ENCODE assay signal across 8 cellular contexts in the genomic region with DNA sequence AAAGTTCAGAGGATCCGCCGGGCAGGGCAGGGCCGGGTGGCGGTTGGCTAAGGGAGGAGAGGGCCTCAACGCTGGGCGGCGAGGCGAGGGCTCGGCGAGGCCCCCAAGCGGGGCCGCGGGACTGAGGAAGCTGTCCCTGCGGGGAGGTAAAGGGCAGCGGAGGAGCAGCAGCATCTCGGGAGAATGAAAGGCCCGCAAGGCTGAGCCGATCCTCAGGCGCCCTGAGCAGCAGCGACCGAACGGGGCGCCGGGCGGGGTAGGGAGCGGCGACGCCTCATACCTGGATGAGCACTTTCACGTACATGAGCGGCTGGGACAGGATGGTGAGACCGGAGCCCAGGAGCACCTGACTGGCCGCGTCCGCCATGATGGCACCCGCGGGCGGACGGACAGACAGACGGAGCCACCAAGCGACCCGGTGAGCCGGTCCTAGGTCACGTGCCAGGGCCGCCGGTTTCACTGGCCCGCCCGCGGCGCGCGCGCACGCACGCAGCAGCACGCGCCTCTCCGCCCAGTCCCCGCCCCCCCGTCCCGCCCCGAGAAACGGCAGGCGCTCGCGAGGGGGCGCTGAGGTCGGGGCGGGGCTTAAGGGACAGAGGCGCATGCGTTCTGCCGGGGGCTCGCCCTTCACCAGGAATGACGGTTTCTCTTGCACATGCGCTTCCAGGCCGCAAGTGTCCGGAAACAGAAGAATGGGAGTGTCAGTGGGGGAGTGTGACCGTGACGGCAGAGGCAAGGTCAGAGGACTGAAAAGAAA. TPM values are rescaled to one million over a fixed set of nuclear protein-coding genes. Genes with fewer than 3 reads are reported as not detected.
DNase-seq lines count a peak whose midpoint lies in the region; ATAC-seq and TF ChIP-seq lines count a peak whose summit lies in the region.

TSS of gene MTCH2 (minus strand) at position 461 of the 757 bp plus-strand sequence. CDS start at position 367, 94 bp downstream.

- peaks cover 18% of the 10 kb centered on the region for H3K36me3 Mint-ChIP-seq in activated T-helper 1 cell treated with anti-CD3 and anti-CD28 coated beads, Interleukin-12 subunit alpha, Interleukin-12 subunit beta, Interleukin-2, Interleukin-4 antibody, amounts not matched to agents 30 ng/mL and 10 ng/mL and 1 ng/mL, durations not matched to agents 14 hours and 24 hours and 36 hours (ENCODE audit: low read depth)
- H3K36me3 Mint-ChIP-seq in naive thymus-derived CD4-positive, alpha-beta T cell: peaks cover 6 to 18% (median 11%) of the 10 kb centered on the region in 5 donors
- peaks cover 3 to 10% of the 10 kb centered on the region in 2 donors for H3K36me3 Mint-ChIP-seq in stimulated activated naive B cell treated with anti-CD40 and anti-IgM and Interleukin-4, amounts not matched to agents 10 μg/mL and 1 μg/mL and 100 μg/mL, for 72 hours

- H3K9me2 ChIP-seq in GM23248 (ENCODE audit: insufficient read depth): no peaks in the 10 kb centered on the region

- peaks cover 30% of the 10 kb centered on the region for H3K4me1 Mint-ChIP-seq in activated T-helper 1 cell treated with anti-CD3 and anti-CD28 coated beads, Interleukin-12 subunit alpha, Interleukin-12 subunit beta, Interleukin-2, Interleukin-4 antibody, amounts not matched to agents 30 ng/mL and 10 ng/mL and 1 ng/mL, durations not matched to agents 14 hours and 24 hours and 36 hours (ENCODE audit: low read depth)
- H3K4me1 Mint-ChIP-seq in naive thymus-derived CD4-positive, alpha-beta T cell: peaks cover 17 to 32% (median 25%) of the 10 kb centered on the region in 7 donors
- peaks cover 8 to 15% of the 10 kb centered on the region in 2 donors for H3K4me1 Mint-ChIP-seq in stimulated activated naive B cell treated with anti-CD40 and anti-IgM and Interleukin-4, amounts not matched to agents 10 μg/mL and 1 μg/mL and 100 μg/mL, for 72 hours

- peak within 1 kb of the TSS; percentile 88 for H2AFZ ChIP-seq in DND-41 (ENCODE audit: low read depth, low read length)
- H2AFZ ChIP-seq in GM23248: peak within 1 kb of the TSS; percentile 98

- WGBS in GM23248 (ENCODE audit: low coverage in 1 of 2, low lambda C conversion rate in 2 of 2, missing lambda C conversion rate in 2 of 2), 2 experiments: 1 to 4% methylated on average over 38 to 49 of the region's 78 CpGs

- H3K27me3 Mint-ChIP-seq in activated T-helper 1 cell treated with anti-CD3 and anti-CD28 coated beads, Interleukin-12 subunit alpha, Interleukin-12 subunit beta, Interleukin-2, Interleukin-4 antibody, amounts not matched to agents 30 ng/mL and 10 ng/mL and 1 ng/mL, durations not matched to agents 14 hours and 24 hours and 36 hours (ENCODE audit: insufficient read depth): no peaks in the 10 kb centered on the region
- H3K27me3 Mint-ChIP-seq in naive thymus-derived CD4-positive, alpha-beta T cell: no peaks in the 10 kb centered on the region
- H3K27me3 Mint-ChIP-seq in stimulated activated naive B cell treated with anti-CD40 and anti-IgM and Interleukin-4, amounts not matched to agents 10 μg/mL and 1 μg/mL and 100 μg/mL, for 72 hours: no peaks in the 10 kb centered on the region

- in situ Hi-C loops in GM23248 (cut with MboI): no loop called here

- H3K4me1 ChIP-seq in DND-41 (ENCODE audit: insufficient read depth, low read length) (peaks cover 32% of the 10 kb centered on the region), GM23248 (ENCODE audit: insufficient read depth) (peaks cover 13% of the 10 kb centered on the region)
- H3K4me1 ChIP-seq in naive thymus-derived CD4-positive, alpha-beta T cell (ENCODE audit: control insufficient read depth in 2 of 2, insufficient read depth in 2 of 2, low read length in 2 of 2): peaks cover 8 to 11% of the 10 kb centered on the region in 2 donors

- H3K79me2 ChIP-seq in DND-41 (ENCODE audit: insufficient read depth, low read length) (peaks cover 43% of the 10 kb centered on the region), GM23248 (ENCODE audit: insufficient read depth) (peaks cover 46% of the 10 kb centered on the region)

- H4K20me1 ChIP-seq in DND-41 (ENCODE audit: insufficient read depth, low read length) (no peaks in the 10 kb centered on the region), GM23248 (ENCODE audit: insufficient read depth) (no peaks in the 10 kb centered on the region)

- H3K27me3 ChIP-seq in DND-41 (ENCODE audit: insufficient read depth, low read length, poor library complexity): no peaks in the 10 kb centered on the region
- no peaks in the 10 kb centered on the region for H3K27me3 ChIP-seq in GM23248 (replicated peaks; ENCODE audit: insufficient read depth)
- H3K27me3 ChIP-seq in naive thymus-derived CD4-positive, alpha-beta T cell (ENCODE audit: control insufficient read depth in 2 of 2, insufficient read depth in 2 of 2, low read length in 2 of 2): no peaks in the 10 kb centered on the region

- H3K27ac Mint-ChIP-seq in activated T-helper 1 cell treated with anti-CD3 and anti-CD28 coated beads, Interleukin-12 subunit alpha, Interleukin-12 subunit beta, Interleukin-2, Interleukin-4 antibody, amounts not matched to agents 30 ng/mL and 10 ng/mL and 1 ng/mL, durations not matched to agents 14 hours and 24 hours and 36 hours: peak within 1 kb of the TSS; percentile 97
- peak within 1 kb of the TSS; percentile 94 to 99 (median 97) for H3K27ac Mint-ChIP-seq in naive thymus-derived CD4-positive, alpha-beta T cell
- peak within 1 kb of the TSS; percentile 97 for H3K27ac Mint-ChIP-seq in stimulated activated naive B cell treated with anti-CD40 and anti-IgM and Interleukin-4, amounts not matched to agents 10 μg/mL and 1 μg/mL and 100 μg/mL, for 72 hours

- H3K9me3 ChIP-seq in DND-41 (ENCODE audit: insufficient read depth, low read length, severe bottlenecking) (no peaks in the 10 kb centered on the region), GM23248 (ENCODE audit: low read depth) (no peaks in the 10 kb centered on the region)
- H3K9me3 ChIP-seq in naive thymus-derived CD4-positive, alpha-beta T cell (ENCODE audit: control insufficient read depth in 2 of 3, low read length in 3 of 3): no peaks in the 10 kb centered on the region

- H3K9ac ChIP-seq in DND-41 (ENCODE audit: low read depth, low read length) (peak within 1 kb of the TSS; percentile 82), GM23248 (peak within 1 kb of the TSS; percentile 93)

- H3F3A ChIP-seq in GM23248 (ENCODE audit: insufficient read depth): no peaks in the 10 kb centered on the region

- H3K4me3 ChIP-seq in DND-41 (ENCODE audit: low read depth in 1 of 2, low read length in 2 of 2) (peak within 1 kb of the TSS; percentile 79 to 80; a peak in 3 of 4 replicates), GM23248 (peak within 1 kb of the TSS; percentile 95)
- H3K4me3 ChIP-seq in naive thymus-derived CD4-positive, alpha-beta T cell (ENCODE audit: low read length): peak within 1 kb of the TSS; percentile 85

- intact Hi-C loops in activated T-helper 1 cell treated with anti-CD3 and anti-CD28 coated beads, Interleukin-12 subunit alpha, Interleukin-12 subunit beta, Interleukin-2, Interleukin-4 antibody, amounts not matched to agents 30 ng/mL and 10 ng/mL and 1 ng/mL, durations not matched to agents 14 hours and 24 hours and 36 hours (cut with micrococcal nuclease): loop anchor here (1.0 to 5.0 kb wide), 12 partner anchors 21 to 1025 kb away; partner anchors contain the start of genes AGBL2, ATG13, CELF1 and FNBP4
- intact Hi-C loops in naive thymus-derived CD4-positive, alpha-beta T cell (cut with micrococcal nuclease): loop anchor here (1.0 to 5.0 kb wide), 17 partner anchors 63 to 1795 kb away; partner anchors contain the start of genes AGBL2 (in 2 of the 2), CELF1 (in 2 of the 2), FNBP4 (in 2 of the 2) and NDUFS3 (in 2 of the 2)

- H3K36me3 ChIP-seq in DND-41 (ENCODE audit: insufficient read depth, low read length) (peaks cover 27% of the 10 kb centered on the region), GM23248 (ENCODE audit: low read depth) (peaks cover 12% of the 10 kb centered on the region)
- H3K36me3 ChIP-seq in naive thymus-derived CD4-positive, alpha-beta T cell (ENCODE audit: control insufficient read depth in 2 of 3, insufficient read depth in 3 of 3, low read length in 3 of 3): peaks cover 0 to 19% (median 0%) of the 10 kb centered on the region in 3 experiments

- peak within 1 kb of the TSS; percentile 74 for H3K4me2 ChIP-seq in DND-41 (ENCODE audit: insufficient read depth, low read length)
- H3K4me2 ChIP-seq in GM23248 (ENCODE audit: unreplicated experiment): peak within 1 kb of the TSS; percentile 99

- peak; percentile 89 for ATAC-seq in DND-41 (ENCODE audit: insufficient read depth, low read depth)
- ATAC-seq in naive thymus-derived CD4-positive, alpha-beta T cell: peak; percentile 97
- ATAC-seq in stimulated activated naive B cell treated with anti-CD40 and anti-IgM and Interleukin-4, amounts not matched to agents 10 μg/mL and 1 μg/mL and 100 μg/mL, for 72 hours (replicated peaks): peak; percentile 90 to 93

- DNase-seq in DND-41 (peak; percentile 97), GM23248 (peak; percentile 99), Kasumi-1 (lab: John Stamatoyannopoulos, UW) (peak; percentile 97 to 98), RKO (ENCODE audit: low spot score) (peak; percentile 96), fibroblast of gingiva (ENCODE audit: low read depth) (peak; percentile 97)
- DNase-seq in activated T-helper 1 cell treated with anti-CD3 and anti-CD28 coated beads, Interleukin-12 subunit alpha, Interleukin-12 subunit beta, Interleukin-2, Interleukin-4 antibody, amounts not matched to agents 30 ng/mL and 10 ng/mL and 1 ng/mL, durations not matched to agents 14 hours and 24 hours and 36 hours (ENCODE audit: low spot score): peak; percentile 95
- DNase-seq in naive thymus-derived CD4-positive, alpha-beta T cell: peak; percentile 92 to 97 (median 95)
- DNase-seq in stimulated activated naive B cell treated with anti-CD40 and anti-IgM and Interleukin-4, amounts not matched to agents 10 μg/mL and 1 μg/mL and 100 μg/mL, for 72 hours: peak; percentile 96

- CTCF ChIA-PET in naive thymus-derived CD4-positive, alpha-beta T cell (lab: Charles Lee): no interaction called here

- no peaks in the 10 kb centered on the region for H3K9me3 Mint-ChIP-seq in activated T-helper 1 cell treated with anti-CD3 and anti-CD28 coated beads, Interleukin-12 subunit alpha, Interleukin-12 subunit beta, Interleukin-2, Interleukin-4 antibody, amounts not matched to agents 30 ng/mL and 10 ng/mL and 1 ng/mL, durations not matched to agents 14 hours and 24 hours and 36 hours
- no peaks in the 10 kb centered on the region for H3K9me3 Mint-ChIP-seq in naive thymus-derived CD4-positive, alpha-beta T cell
- H3K9me3 Mint-ChIP-seq in stimulated activated naive B cell treated with anti-CD40 and anti-IgM and Interleukin-4, amounts not matched to agents 10 μg/mL and 1 μg/mL and 100 μg/mL, for 72 hours: no peaks in the 10 kb centered on the region

- H3K4me3 Mint-ChIP-seq in activated T-helper 1 cell treated with anti-CD3 and anti-CD28 coated beads, Interleukin-12 subunit alpha, Interleukin-12 subunit beta, Interleukin-2, Interleukin-4 antibody, amounts not matched to agents 30 ng/mL and 10 ng/mL and 1 ng/mL, durations not matched to agents 14 hours and 24 hours and 36 hours: peak within 1 kb of the TSS; percentile 96
- peak within 1 kb of the TSS; percentile 92 to 99 (median 96) for H3K4me3 Mint-ChIP-seq in naive thymus-derived CD4-positive, alpha-beta T cell
- H3K4me3 Mint-ChIP-seq in stimulated activated naive B cell treated with anti-CD40 and anti-IgM and Interleukin-4, amounts not matched to agents 10 μg/mL and 1 μg/mL and 100 μg/mL, for 72 hours: peak within 1 kb of the TSS; percentile 95 to 99

- POLR2A ChIA-PET in naive thymus-derived CD4-positive, alpha-beta T cell (lab: Charles Lee): no interaction called here

- peak; percentile 29 for TF ChIP-seq CTCF in DND-41 (IDR thresholded peaks at IDR 0.05; ENCODE audit: borderline replicate concordance, extremely low read depth, low read length, poor library complexity, severe bottlenecking)

- H3K27ac ChIP-seq in DND-41 (ENCODE audit: low read length) (peak within 1 kb of the TSS; percentile 88), GM23248 (peak within 1 kb of the TSS; percentile 86)
- peak within 1 kb of the TSS; percentile 83 for H3K27ac ChIP-seq in naive thymus-derived CD4-positive, alpha-beta T cell (ENCODE audit: low read depth, low read length)

RNA-seq across cellular contexts. Expression of gene MTCH2, which starts in this region (rescaled TPM):
- 58.7 and 84.2 TPM in 2 replicates for total RNA-seq in GM23248 (2014; rRNA removed; shearing (Covaris generic))
- 158 and 169 TPM in 2 replicates for polyA plus RNA-seq in GM23248 (2016; fragmentation: Nextera tagmentation; extraction: Ambion mirVana)
- total RNA-seq in activated T-helper 1 cell treated with anti-CD3 and anti-CD28 coated beads, Interleukin-12 subunit alpha, Interleukin-12 subunit beta, Interleukin-2, Interleukin-4 antibody, amounts not matched to agents 30 ng/mL and 10 ng/mL and 1 ng/mL, durations not matched to agents 14 hours and 24 hours and 36 hours: 116 and 118 TPM in 2 replicates
- total RNA-seq in naive thymus-derived CD4-positive, alpha-beta T cell: 10 to 100 TPM; 19.8 to 88.6 (median 21.1) TPM
- polyA plus RNA-seq in naive thymus-derived CD4-positive, alpha-beta T cell: 10 to 100 TPM; 46.8 to 51.6 TPM

Comparison
In these comparisons a context has a peak if more than half of its experiments do, and no peak if none do; other contexts are left out.
1. Peak in every context shown above with its lines: DNase-seq, ATAC-seq, H3K4me3 ChIP-seq and H3K27ac ChIP-seq.